In the genomic region with DNA sequence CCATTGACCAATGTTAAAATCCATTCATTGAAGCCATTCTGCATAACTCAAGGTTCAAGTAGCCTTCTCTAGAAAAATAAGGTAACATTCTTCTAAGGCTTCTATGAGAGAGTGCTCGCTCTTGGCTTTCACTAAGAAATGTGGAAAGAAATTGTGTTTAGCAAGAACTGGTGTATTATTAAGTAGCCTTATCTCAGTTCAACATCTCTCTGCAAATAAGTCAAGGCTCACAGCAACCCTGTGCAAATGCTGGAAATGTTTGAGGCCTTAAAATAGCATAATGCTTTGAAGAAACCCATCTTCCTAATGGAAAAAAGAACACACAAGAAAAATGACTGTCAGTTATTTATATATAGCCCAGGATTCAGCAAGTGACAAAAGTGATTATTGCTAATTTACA, we compare ENCODE assay signal across 1 cellular context.
TF ChIP-seq lines count a peak whose summit lies in the region.

No MANE protein-coding gene starts in this region.

TF ChIP-seq in K562, 482 proteins besides CTCF, POLR2A, EP300 and RAD21 (continued from another document):
- TF ChIP-seq, protein P1, sequence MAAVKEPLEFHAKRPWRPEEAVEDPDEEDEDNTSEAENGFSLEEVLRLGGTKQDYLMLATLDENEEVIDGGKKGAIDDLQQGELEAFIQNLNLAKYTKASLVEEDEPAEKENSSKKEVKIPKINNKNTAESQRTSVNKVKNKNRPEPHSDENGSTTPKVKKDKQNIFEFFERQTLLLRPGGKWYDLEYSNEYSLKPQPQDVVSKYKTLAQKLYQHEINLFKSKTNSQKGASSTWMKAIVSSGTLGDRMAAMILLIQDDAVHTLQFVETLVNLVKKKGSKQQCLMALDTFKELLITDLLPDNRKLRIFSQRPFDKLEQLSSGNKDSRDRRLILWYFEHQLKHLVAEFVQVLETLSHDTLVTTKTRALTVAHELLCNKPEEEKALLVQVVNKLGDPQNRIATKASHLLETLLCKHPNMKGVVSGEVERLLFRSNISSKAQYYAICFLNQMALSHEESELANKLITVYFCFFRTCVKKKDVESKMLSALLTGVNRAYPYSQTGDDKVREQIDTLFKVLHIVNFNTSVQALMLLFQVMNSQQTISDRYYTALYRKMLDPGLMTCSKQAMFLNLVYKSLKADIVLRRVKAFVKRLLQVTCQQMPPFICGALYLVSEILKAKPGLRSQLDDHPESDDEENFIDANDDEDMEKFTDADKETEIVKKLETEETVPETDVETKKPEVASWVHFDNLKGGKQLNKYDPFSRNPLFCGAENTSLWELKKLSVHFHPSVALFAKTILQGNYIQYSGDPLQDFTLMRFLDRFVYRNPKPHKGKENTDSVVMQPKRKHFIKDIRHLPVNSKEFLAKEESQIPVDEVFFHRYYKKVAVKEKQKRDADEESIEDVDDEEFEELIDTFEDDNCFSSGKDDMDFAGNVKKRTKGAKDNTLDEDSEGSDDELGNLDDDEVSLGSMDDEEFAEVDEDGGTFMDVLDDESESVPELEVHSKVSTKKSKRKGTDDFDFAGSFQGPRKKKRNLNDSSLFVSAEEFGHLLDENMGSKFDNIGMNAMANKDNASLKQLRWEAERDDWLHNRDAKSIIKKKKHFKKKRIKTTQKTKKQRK (IDR thresholded peaks at IDR 0.05; ENCODE audit: borderline replicate concordance, low read depth, low read length): no peak
- TF ChIP-seq PHB2 (IDR thresholded peaks at IDR 0.05; ENCODE audit: low read depth) (no peak), ZNF785 (CRISPR knock-in tag; IDR thresholded peaks at IDR 0.05) (no peak), SRSF9 (IDR thresholded peaks at IDR 0.05; ENCODE audit: borderline replicate concordance, low read depth, low read length) (no peak), ZNF778 (CRISPR knock-in tag; IDR thresholded peaks at IDR 0.05) (no peak), SREBF2 (CRISPR knock-in tag; IDR thresholded peaks at IDR 0.05) (no peak)
- TF ChIP-seq, protein P2, sequence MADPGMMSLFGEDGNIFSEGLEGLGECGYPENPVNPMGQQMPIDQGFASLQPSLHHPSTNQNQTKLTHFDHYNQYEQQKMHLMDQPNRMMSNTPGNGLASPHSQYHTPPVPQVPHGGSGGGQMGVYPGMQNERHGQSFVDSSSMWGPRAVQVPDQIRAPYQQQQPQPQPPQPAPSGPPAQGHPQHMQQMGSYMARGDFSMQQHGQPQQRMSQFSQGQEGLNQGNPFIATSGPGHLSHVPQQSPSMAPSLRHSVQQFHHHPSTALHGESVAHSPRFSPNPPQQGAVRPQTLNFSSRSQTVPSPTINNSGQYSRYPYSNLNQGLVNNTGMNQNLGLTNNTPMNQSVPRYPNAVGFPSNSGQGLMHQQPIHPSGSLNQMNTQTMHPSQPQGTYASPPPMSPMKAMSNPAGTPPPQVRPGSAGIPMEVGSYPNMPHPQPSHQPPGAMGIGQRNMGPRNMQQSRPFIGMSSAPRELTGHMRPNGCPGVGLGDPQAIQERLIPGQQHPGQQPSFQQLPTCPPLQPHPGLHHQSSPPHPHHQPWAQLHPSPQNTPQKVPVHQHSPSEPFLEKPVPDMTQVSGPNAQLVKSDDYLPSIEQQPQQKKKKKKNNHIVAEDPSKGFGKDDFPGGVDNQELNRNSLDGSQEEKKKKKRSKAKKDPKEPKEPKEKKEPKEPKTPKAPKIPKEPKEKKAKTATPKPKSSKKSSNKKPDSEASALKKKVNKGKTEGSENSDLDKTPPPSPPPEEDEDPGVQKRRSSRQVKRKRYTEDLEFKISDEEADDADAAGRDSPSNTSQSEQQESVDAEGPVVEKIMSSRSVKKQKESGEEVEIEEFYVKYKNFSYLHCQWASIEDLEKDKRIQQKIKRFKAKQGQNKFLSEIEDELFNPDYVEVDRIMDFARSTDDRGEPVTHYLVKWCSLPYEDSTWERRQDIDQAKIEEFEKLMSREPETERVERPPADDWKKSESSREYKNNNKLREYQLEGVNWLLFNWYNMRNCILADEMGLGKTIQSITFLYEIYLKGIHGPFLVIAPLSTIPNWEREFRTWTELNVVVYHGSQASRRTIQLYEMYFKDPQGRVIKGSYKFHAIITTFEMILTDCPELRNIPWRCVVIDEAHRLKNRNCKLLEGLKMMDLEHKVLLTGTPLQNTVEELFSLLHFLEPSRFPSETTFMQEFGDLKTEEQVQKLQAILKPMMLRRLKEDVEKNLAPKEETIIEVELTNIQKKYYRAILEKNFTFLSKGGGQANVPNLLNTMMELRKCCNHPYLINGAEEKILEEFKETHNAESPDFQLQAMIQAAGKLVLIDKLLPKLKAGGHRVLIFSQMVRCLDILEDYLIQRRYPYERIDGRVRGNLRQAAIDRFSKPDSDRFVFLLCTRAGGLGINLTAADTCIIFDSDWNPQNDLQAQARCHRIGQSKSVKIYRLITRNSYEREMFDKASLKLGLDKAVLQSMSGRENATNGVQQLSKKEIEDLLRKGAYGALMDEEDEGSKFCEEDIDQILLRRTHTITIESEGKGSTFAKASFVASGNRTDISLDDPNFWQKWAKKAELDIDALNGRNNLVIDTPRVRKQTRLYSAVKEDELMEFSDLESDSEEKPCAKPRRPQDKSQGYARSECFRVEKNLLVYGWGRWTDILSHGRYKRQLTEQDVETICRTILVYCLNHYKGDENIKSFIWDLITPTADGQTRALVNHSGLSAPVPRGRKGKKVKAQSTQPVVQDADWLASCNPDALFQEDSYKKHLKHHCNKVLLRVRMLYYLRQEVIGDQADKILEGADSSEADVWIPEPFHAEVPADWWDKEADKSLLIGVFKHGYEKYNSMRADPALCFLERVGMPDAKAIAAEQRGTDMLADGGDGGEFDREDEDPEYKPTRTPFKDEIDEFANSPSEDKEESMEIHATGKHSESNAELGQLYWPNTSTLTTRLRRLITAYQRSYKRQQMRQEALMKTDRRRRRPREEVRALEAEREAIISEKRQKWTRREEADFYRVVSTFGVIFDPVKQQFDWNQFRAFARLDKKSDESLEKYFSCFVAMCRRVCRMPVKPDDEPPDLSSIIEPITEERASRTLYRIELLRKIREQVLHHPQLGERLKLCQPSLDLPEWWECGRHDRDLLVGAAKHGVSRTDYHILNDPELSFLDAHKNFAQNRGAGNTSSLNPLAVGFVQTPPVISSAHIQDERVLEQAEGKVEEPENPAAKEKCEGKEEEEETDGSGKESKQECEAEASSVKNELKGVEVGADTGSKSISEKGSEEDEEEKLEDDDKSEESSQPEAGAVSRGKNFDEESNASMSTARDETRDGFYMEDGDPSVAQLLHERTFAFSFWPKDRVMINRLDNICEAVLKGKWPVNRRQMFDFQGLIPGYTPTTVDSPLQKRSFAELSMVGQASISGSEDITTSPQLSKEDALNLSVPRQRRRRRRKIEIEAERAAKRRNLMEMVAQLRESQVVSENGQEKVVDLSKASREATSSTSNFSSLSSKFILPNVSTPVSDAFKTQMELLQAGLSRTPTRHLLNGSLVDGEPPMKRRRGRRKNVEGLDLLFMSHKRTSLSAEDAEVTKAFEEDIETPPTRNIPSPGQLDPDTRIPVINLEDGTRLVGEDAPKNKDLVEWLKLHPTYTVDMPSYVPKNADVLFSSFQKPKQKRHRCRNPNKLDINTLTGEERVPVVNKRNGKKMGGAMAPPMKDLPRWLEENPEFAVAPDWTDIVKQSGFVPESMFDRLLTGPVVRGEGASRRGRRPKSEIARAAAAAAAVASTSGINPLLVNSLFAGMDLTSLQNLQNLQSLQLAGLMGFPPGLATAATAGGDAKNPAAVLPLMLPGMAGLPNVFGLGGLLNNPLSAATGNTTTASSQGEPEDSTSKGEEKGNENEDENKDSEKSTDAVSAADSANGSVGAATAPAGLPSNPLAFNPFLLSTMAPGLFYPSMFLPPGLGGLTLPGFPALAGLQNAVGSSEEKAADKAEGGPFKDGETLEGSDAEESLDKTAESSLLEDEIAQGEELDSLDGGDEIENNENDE (IDR thresholded peaks at IDR 0.05; ENCODE audit: low read depth, low read length): no peak
- TF ChIP-seq, protein P3, sequence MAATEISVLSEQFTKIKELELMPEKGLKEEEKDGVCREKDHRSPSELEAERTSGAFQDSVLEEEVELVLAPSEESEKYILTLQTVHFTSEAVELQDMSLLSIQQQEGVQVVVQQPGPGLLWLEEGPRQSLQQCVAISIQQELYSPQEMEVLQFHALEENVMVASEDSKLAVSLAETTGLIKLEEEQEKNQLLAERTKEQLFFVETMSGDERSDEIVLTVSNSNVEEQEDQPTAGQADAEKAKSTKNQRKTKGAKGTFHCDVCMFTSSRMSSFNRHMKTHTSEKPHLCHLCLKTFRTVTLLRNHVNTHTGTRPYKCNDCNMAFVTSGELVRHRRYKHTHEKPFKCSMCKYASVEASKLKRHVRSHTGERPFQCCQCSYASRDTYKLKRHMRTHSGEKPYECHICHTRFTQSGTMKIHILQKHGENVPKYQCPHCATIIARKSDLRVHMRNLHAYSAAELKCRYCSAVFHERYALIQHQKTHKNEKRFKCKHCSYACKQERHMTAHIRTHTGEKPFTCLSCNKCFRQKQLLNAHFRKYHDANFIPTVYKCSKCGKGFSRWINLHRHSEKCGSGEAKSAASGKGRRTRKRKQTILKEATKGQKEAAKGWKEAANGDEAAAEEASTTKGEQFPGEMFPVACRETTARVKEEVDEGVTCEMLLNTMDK (IDR thresholded peaks at IDR 0.05; ENCODE audit: borderline replicate concordance, insufficient read depth, low read depth, low read length, poor library complexity, severe bottlenecking): no peak
